In the genomic region with DNA sequence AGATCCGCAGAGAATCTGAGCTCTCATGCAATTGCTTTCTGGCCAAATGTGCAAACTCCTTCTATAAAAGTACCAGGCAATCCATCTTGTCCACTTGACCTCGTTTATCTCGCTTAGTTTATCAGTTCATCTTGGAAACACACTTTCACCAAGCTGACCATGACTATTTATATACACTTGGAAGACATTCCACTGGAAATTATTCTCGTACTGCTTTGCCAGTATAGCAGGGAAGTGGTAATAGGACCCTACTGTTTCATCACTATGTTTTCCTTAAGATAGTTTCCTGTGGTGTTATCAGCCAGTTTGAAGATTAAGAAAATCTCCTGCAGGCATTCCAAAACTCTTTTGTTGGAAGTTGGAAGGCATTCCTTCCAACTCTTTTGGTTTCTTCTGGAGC, we compare ENCODE assay signal across 21 cellular contexts.
A peak's percentile ranks its signal among the peaks of the same experiment; 100 is the strongest.
DNase-seq lines count a peak whose midpoint lies in the region; ATAC-seq and TF ChIP-seq lines count a peak whose summit lies in the region.
"Had no signal": no experiment of that assay in that cellular context is flagged by ENCODE, and none has a peak within 500 bp of the region (broad histone marks: within the 10 kb centered on the region; RNA-seq: fewer than 3 reads in every experiment).

No MANE protein-coding gene starts in this region.

- H3K79me1 ChIP-seq in mesendoderm (ENCODE audit: low read length): no peaks in the 10 kb centered on the region

- H3K79me2 ChIP-seq in ACC112 (ENCODE audit: control insufficient read depth, insufficient read depth, low read length, unreplicated experiment): no peaks in the 10 kb centered on the region
- no peaks in the 10 kb centered on the region for H3K79me2 ChIP-seq in mesendoderm (ENCODE audit: control insufficient read depth, insufficient read depth, low read length)
- H3K79me2 ChIP-seq: hepatocyte had no signal

- TF ChIP-seq EP300 in esophagus muscularis mucosa (IDR thresholded peaks at IDR 0.05): no peak

- H4K5ac ChIP-seq in mesendoderm (ENCODE audit: low read length): no peak overlapping the region

- no peak overlapping the region for H3K4me3 Mint-ChIP-seq in chondrocyte (ENCODE audit: unreplicated experiment)
- H3K4me3 Mint-ChIP-seq: CD4-positive, alpha-beta memory T cell; natural killer cell treated with Interleukin-12 subunit alpha and Interleukin-12 subunit beta and Interleukin-15 and Interleukin-18, amount 100 ng/mL, for 72 hours had no signal

- no peak for TF ChIP-seq CTCF in chondrocyte (IDR thresholded peaks at IDR 0.05)
- TF ChIP-seq CTCF in esophagus muscularis mucosa (IDR thresholded peaks at IDR 0.05): no peak

- H3K36me3 Mint-ChIP-seq in chondrocyte (ENCODE audit: low read depth): no peaks in the 10 kb centered on the region
- H3K36me3 Mint-ChIP-seq: activated naive CD4-positive, alpha-beta T cell treated with anti-CD3 and anti-CD28 coated beads, Interleukin-2, amount 50 U/mL, for 72 hours; CD4-positive, alpha-beta memory T cell; natural killer cell treated with Interleukin-12 subunit alpha and Interleukin-12 subunit beta and Interleukin-15 and Interleukin-18, amount 100 ng/mL, for 72 hours had no signal

- H2AK5ac ChIP-seq in mesendoderm (ENCODE audit: low read length): no peak overlapping the region

- H3K27me3 ChIP-seq in ACC112 (ENCODE audit: insufficient read depth, low read length) (no peaks in the 10 kb centered on the region), mesendoderm (ENCODE audit: insufficient read depth, low read length, poor library complexity) (no peaks in the 10 kb centered on the region), esophagus muscularis mucosa (no peaks in the 10 kb centered on the region)
- H3K27me3 ChIP-seq: hepatocyte, Peyer's patch, vagina had no signal

- no peaks in the 10 kb centered on the region for H3K36me3 ChIP-seq in ACC112 (ENCODE audit: insufficient read depth, low read length)
- no peaks in the 10 kb centered on the region for H3K36me3 ChIP-seq in mesendoderm (ENCODE audit: control insufficient read depth, insufficient read depth, low read length)
- H3K36me3 ChIP-seq in esophagus muscularis mucosa: no peaks in the 10 kb centered on the region
- H3K36me3 ChIP-seq: Peyer's patch, vagina had no signal

- CTCF ChIA-PET in HEK293T (lab: Yijun Ruan, JAX): no interaction called here

- H3K9ac ChIP-seq in mesendoderm (ENCODE audit: low read length): no peak overlapping the region
- H3K9ac ChIP-seq: KMS-11 had no signal

- H3K4me1 Mint-ChIP-seq in chondrocyte (ENCODE audit: low read depth): peaks cover 56% of the 10 kb centered on the region

- H3K4me2 ChIP-seq in mesendoderm (ENCODE audit: low read length): no peak overlapping the region
- H3K4me2 ChIP-seq: hepatocyte, KMS-11 had no signal

- no peak overlapping the region for H3K56ac ChIP-seq in mesendoderm (ENCODE audit: low read length)

- H2BK120ac ChIP-seq in mesendoderm (ENCODE audit: low read depth, low read length): no peak overlapping the region

- WGBS in mesendoderm (ENCODE audit: extremely low coverage, insufficient coverage, low lambda C conversion rate): no CpG with 5 or more reads among the region's 4 CpGs
- 29% methylated on average over 4 of the region's 4 CpGs for WGBS in esophagus muscularis mucosa

- H3K27me3 Mint-ChIP-seq in chondrocyte (ENCODE audit: low read depth): no peaks in the 10 kb centered on the region

- H3K9me3 ChIP-seq in esophagus muscularis mucosa: no peaks in the 10 kb centered on the region
- H3K9me3 ChIP-seq: Peyer's patch, vagina had no signal

- ATAC-seq in HG03280 (IDR thresholded peaks at IDR 0.05; ENCODE audit: unreplicated experiment): no peak
- ATAC-seq: activated naive CD4-positive, alpha-beta T cell treated with anti-CD3 and anti-CD28 coated beads, Interleukin-2, amount 50 U/mL, for 72 hours; natural killer cell treated with Interleukin-12 subunit alpha and Interleukin-12 subunit beta and Interleukin-15 and Interleukin-18, amount 100 ng/mL, for 72 hours; SK-N-SH treated with all-trans-retinoic acid at 6 μM for 48 hours had no signal

- H3K27ac ChIP-seq in ACC112 (ENCODE audit: low read depth, low read length) (peak overlapping the region; percentile 80), mesendoderm (ENCODE audit: low read depth, low read length) (no peak overlapping the region), esophagus muscularis mucosa (replicated peaks in 1 of 4) (no peak overlapping the region)
- H3K27ac ChIP-seq: hepatocyte, KMS-11, Peyer's patch, vagina had no signal

- DNase-seq in HEK293T (ENCODE audit: extremely low spot score) (peak; percentile 43), chondrocyte (ENCODE audit: low spot score) (no peak), mesendoderm (peak; percentile 81), NCI-H526 treated with DMSO at 0.1 percent for 48 hours (lab: John Stamatoyannopoulos, UW) (no peak), esophagus muscularis mucosa (ENCODE audit: extremely low spot score) (no peak), middle frontal gyrus (ENCODE audit: extremely low spot score, low spot score) (no peak)
- DNase-seq: CD4-positive, alpha-beta memory T cell; effector CD4-positive, alpha-beta T cell; NCI-H1930; NCI-H446 treated with DMSO at 0.1 percent for 48 hours; Peyer's patch; stimulated activated CD8-positive, alpha-beta memory T cell treated with anti-CD3 and anti-CD28 coated beads, Interleukin-4, amount 100 ng/mL, for 48 hours; substantia nigra had no signal

- H3K4me1 ChIP-seq in ACC112 (ENCODE audit: control insufficient read depth, insufficient read depth, low read length, unreplicated experiment) (peaks cover 32% of the 10 kb centered on the region), mesendoderm (ENCODE audit: control insufficient read depth, low read depth, low read length) (peaks cover 1% of the 10 kb centered on the region), esophagus muscularis mucosa (peaks cover 0 to 17% (median 15%) of the 10 kb centered on the region in 4 donors)
- H3K4me1 ChIP-seq: Peyer's patch had no signal

- H3K23ac ChIP-seq in mesendoderm (ENCODE audit: low read length): no peak overlapping the region

- H3K4me3 ChIP-seq in ACC112 (ENCODE audit: low read depth, low read length): peak overlapping the region; percentile 33; the same call in 1 of the 2 replicates
- H3K4me3 ChIP-seq in mesendoderm (ENCODE audit: low read length): no peak overlapping the region
- no peak overlapping the region for H3K4me3 ChIP-seq in esophagus muscularis mucosa
- H3K4me3 ChIP-seq: hepatocyte, Peyer's patch, vagina had no signal

- H3K9me3 Mint-ChIP-seq in chondrocyte (ENCODE audit: low read depth): no peaks in the 10 kb centered on the region
- H3K9me3 Mint-ChIP-seq: activated naive CD4-positive, alpha-beta T cell treated with anti-CD3 and anti-CD28 coated beads, Interleukin-2, amount 50 U/mL, for 72 hours; natural killer cell treated with Interleukin-12 subunit alpha and Interleukin-12 subunit beta and Interleukin-15 and Interleukin-18, amount 100 ng/mL, for 72 hours had no signal

- H4K8ac ChIP-seq in mesendoderm (ENCODE audit: low read depth, low read length): no peak overlapping the region

- POLR2A ChIA-PET in HEK293T (lab: Yijun Ruan, JAX): interaction anchor here (1.0 kb wide), 1 partner anchor 21 kb away, joined by 3 read pairs; no protein-coding TSS in a partner anchor

- no peak overlapping the region for H3K4ac ChIP-seq in mesendoderm (ENCODE audit: low read depth, low read length)

- peak overlapping the region; percentile 87 for H3K27ac Mint-ChIP-seq in chondrocyte (ENCODE audit: unreplicated experiment)
- H3K27ac Mint-ChIP-seq: activated naive CD4-positive, alpha-beta T cell treated with anti-CD3 and anti-CD28 coated beads, Interleukin-2, amount 50 U/mL, for 72 hours; CD4-positive, alpha-beta memory T cell; natural killer cell treated with Interleukin-12 subunit alpha and Interleukin-12 subunit beta and Interleukin-15 and Interleukin-18, amount 100 ng/mL, for 72 hours had no signal

- intact Hi-C loops in esophagus muscularis mucosa (cut with DNase I): no loop called here

- H2BK5ac ChIP-seq in mesendoderm (ENCODE audit: low read length): no peak overlapping the region

- no peak overlapping the region for H2AFZ ChIP-seq in ACC112 (ENCODE audit: low read length, unreplicated experiment)
- H2AFZ ChIP-seq: hepatocyte had no signal

- H2BK15ac ChIP-seq in mesendoderm (replicated peaks; ENCODE audit: low read depth): no peak overlapping the region

- H3K18ac ChIP-seq in mesendoderm (ENCODE audit: low read length): no peak overlapping the region

- TF ChIP-seq POLR2A in esophagus muscularis mucosa (IDR thresholded peaks at IDR 0.05; ENCODE audit: low read depth): no peak

TF ChIP-seq in HEK293T, 16 proteins besides CTCF, POLR2A, EP300 and RAD21:
- TF ChIP-seq ARNT (IDR thresholded peaks at IDR 0.05) (peak; percentile 49; the same call in 1 of the 2 replicates), CTBP1 (IDR thresholded peaks at IDR 0.05; ENCODE audit: borderline replicate concordance) (peak; percentile 94), BHLHE40 (IDR thresholded peaks at IDR 0.05; ENCODE audit: borderline replicate concordance) (no peak), PKNOX1 (IDR thresholded peaks at IDR 0.05) (peak; percentile 85), SP1 (IDR thresholded peaks at IDR 0.05) (no peak)

Comparison
In these comparisons a context has a peak if more than half of its experiments do, and no peak if none do; other contexts are left out.
1. DNase-seq: peak in HEK293T (single experiment) and mesendoderm (single experiment); none in chondrocyte (single experiment), NCI-H526 treated with DMSO at 0.1 percent for 48 hours (single experiment), esophagus muscularis mucosa (single experiment) and middle frontal gyrus (single experiment).